11 cellular contexts compared by ENCODE assay signal in genomic region chr6:138546733-138547185, GRCh38. TPM values are rescaled to one million over a fixed set of nuclear protein-coding genes. Genes with fewer than 3 reads are reported as not detected.
DNase-seq lines count a peak whose midpoint lies in the region; ATAC-seq and TF ChIP-seq lines count a peak whose summit lies in the region.
"Had no signal": no experiment of that assay in that cellular context is flagged by ENCODE, and none has a peak within 500 bp of the region (broad histone marks: within the 10 kb centered on the region; RNA-seq: fewer than 3 reads in every experiment).

No MANE protein-coding gene starts in this region.

- H3K9me3 ChIP-seq in CD8-positive, alpha-beta T cell (ENCODE audit: low read length), result no peaks in the 10 kb centered on the region

- H3K36me3 ChIP-seq in CD8-positive, alpha-beta T cell (ENCODE audit: insufficient read depth, low read length), result no peaks in the 10 kb centered on the region

- H3K27ac Mint-ChIP-seq in CD8-positive, alpha-beta T cell, result no peak overlapping the region
- H3K27ac Mint-ChIP-seq in activated CD4-positive, alpha-beta memory T cell treated with anti-CD3 and anti-CD28 coated beads, Interleukin-2, amount 10 ng/mL, durations not matched to agents 7 days and 5 days, result no peak overlapping the region
- H3K27ac Mint-ChIP-seq: stimulated activated naive CD8-positive, alpha-beta T cell treated with anti-CD3 and anti-CD28 coated beads, Interleukin-15, Interleukin-2, amounts not matched to agents 100 ng/mL and 50 ng/mL, for 24 hours had no signal

- no peak overlapping the region for H3K4me3 Mint-ChIP-seq in CD8-positive, alpha-beta T cell
- no peak overlapping the region for H3K4me3 Mint-ChIP-seq in activated CD4-positive, alpha-beta memory T cell treated with anti-CD3 and anti-CD28 coated beads, Interleukin-2, amount 10 ng/mL, durations not matched to agents 7 days and 5 days
- H3K4me3 Mint-ChIP-seq: stimulated activated naive CD8-positive, alpha-beta T cell treated with anti-CD3 and anti-CD28 coated beads, Interleukin-15, Interleukin-2, amounts not matched to agents 100 ng/mL and 50 ng/mL, for 24 hours had no signal

- H3K4me1 Mint-ChIP-seq in CD8-positive, alpha-beta T cell (ENCODE audit: low read depth), result no peaks in the 10 kb centered on the region
- peaks cover 20% of the 10 kb centered on the region for H3K4me1 Mint-ChIP-seq in activated CD4-positive, alpha-beta memory T cell treated with anti-CD3 and anti-CD28 coated beads, Interleukin-2, amount 10 ng/mL, durations not matched to agents 7 days and 5 days

- no peaks in the 10 kb centered on the region for H3K27me3 ChIP-seq in CD8-positive, alpha-beta T cell (ENCODE audit: insufficient read depth, low read length)

- no peaks in the 10 kb centered on the region for H3K4me1 ChIP-seq in CD8-positive, alpha-beta T cell (ENCODE audit: insufficient read depth, low read length)

- no peak overlapping the region for H3K4me3 ChIP-seq in CD8-positive, alpha-beta T cell (ENCODE audit: low read depth, low read length)

- H3K27ac ChIP-seq in CD8-positive, alpha-beta T cell (ENCODE audit: low read depth, low read length), result no peak overlapping the region

- H3K36me3 Mint-ChIP-seq in CD8-positive, alpha-beta T cell, result no peaks in the 10 kb centered on the region
- H3K36me3 Mint-ChIP-seq in activated CD4-positive, alpha-beta memory T cell treated with anti-CD3 and anti-CD28 coated beads, Interleukin-2, amount 10 ng/mL, durations not matched to agents 7 days and 5 days (ENCODE audit: low read depth), result no peaks in the 10 kb centered on the region

- peaks cover 8% of the 10 kb centered on the region for H3K27me3 Mint-ChIP-seq in CD8-positive, alpha-beta T cell (ENCODE audit: low read depth)
- H3K27me3 Mint-ChIP-seq in activated CD4-positive, alpha-beta memory T cell treated with anti-CD3 and anti-CD28 coated beads, Interleukin-2, amount 10 ng/mL, durations not matched to agents 7 days and 5 days, result peaks cover 28% of the 10 kb centered on the region

- TF ChIP-seq CTCF in CD8-positive, alpha-beta T cell (IDR thresholded peaks at IDR 0.05), result no peak

- peak; percentile 36 for ATAC-seq in CD8-positive, alpha-beta T cell
- ATAC-seq in HG03432 (IDR thresholded peaks at IDR 0.05; ENCODE audit: unreplicated experiment), result peak; percentile 48
- ATAC-seq in GM19023 (IDR thresholded peaks at IDR 0.05; ENCODE audit: unreplicated experiment), result no peak
- no peak for ATAC-seq in GM21515 (IDR thresholded peaks at IDR 0.05; ENCODE audit: unreplicated experiment)

- intact Hi-C loops in CD8-positive, alpha-beta T cell (cut with DNase I, micrococcal nuclease), result no loop called here

- no peaks in the 10 kb centered on the region for H3K9me3 Mint-ChIP-seq in CD8-positive, alpha-beta T cell
- H3K9me3 Mint-ChIP-seq in activated CD4-positive, alpha-beta memory T cell treated with anti-CD3 and anti-CD28 coated beads, Interleukin-2, amount 10 ng/mL, durations not matched to agents 7 days and 5 days, result no peaks in the 10 kb centered on the region
- H3K9me3 Mint-ChIP-seq: stimulated activated naive CD8-positive, alpha-beta T cell treated with anti-CD3 and anti-CD28 coated beads, Interleukin-15, Interleukin-2, amounts not matched to agents 100 ng/mL and 50 ng/mL, for 24 hours had no signal

- DNase-seq in CD8-positive, alpha-beta T cell, result no peak
- DNase-seq in activated CD4-positive, alpha-beta memory T cell treated with anti-CD3 and anti-CD28 coated beads, Interleukin-2, amount 10 ng/mL, durations not matched to agents 7 days and 5 days, result peak; percentile 62
- DNase-seq in iPS DF 19.7 (ENCODE audit: low read depth, low spot score) (peak; percentile 23), NCI-H1092 treated with DMSO at 0.1 percent for 48 hours (lab: John Stamatoyannopoulos, UW) (no peak), SKM-1 (lab: John Stamatoyannopoulos, UW; ENCODE audit: unreplicated experiment) (no peak)
- DNase-seq: H7, NCI-H524 treated with DMSO at 0.1 percent for 48 hours had no signal

- POLR2A ChIA-PET in CD8-positive, alpha-beta T cell (lab: Charles Lee), result no interaction called here
- POLR2A ChIA-PET in activated CD4-positive, alpha-beta memory T cell treated with anti-CD3 and anti-CD28 coated beads, Interleukin-2, amount 10 ng/mL, durations not matched to agents 7 days and 5 days (lab: Charles Lee), result no interaction called here

- CTCF ChIA-PET in CD8-positive, alpha-beta T cell (lab: Charles Lee), result no interaction called here
- CTCF ChIA-PET in activated CD4-positive, alpha-beta memory T cell treated with anti-CD3 and anti-CD28 coated beads, Interleukin-2, amount 10 ng/mL, durations not matched to agents 7 days and 5 days (lab: Charles Lee), result no interaction called here

RNA-seq across cellular contexts. Expression of gene NHSL1, which starts 47.5 kb away (rescaled TPM):
- not detected for total RNA-seq in CD8-positive, alpha-beta T cell
- 1 to 10 TPM; 1.0 to 1.4 TPM for total RNA-seq in activated CD4-positive, alpha-beta memory T cell treated with anti-CD3 and anti-CD28 coated beads, Interleukin-2, amount 10 ng/mL, durations not matched to agents 7 days and 5 days

Comparison
In these comparisons a context has a peak if more than half of its experiments do, and no peak if none do; other contexts are left out.
1. ATAC-seq: peak in CD8-positive, alpha-beta T cell (single experiment) and HG03432 (single experiment); none in GM19023 (single experiment) and GM21515 (single experiment).
2. DNase-seq: peak in activated CD4-positive, alpha-beta memory T cell treated with anti-CD3 and anti-CD28 coated beads, Interleukin-2, amount 10 ng/mL, durations not matched to agents 7 days and 5 days (single experiment) and iPS DF 19.7 (single experiment); none in CD8-positive, alpha-beta T cell (0 of 7), NCI-H1092 treated with DMSO at 0.1 percent for 48 hours (single experiment) and SKM-1 (single experiment).